In genomic region chrX:70175338-70175737, GRCh38 we compare ENCODE assay signal across 20 cellular contexts. TPM values are rescaled to one million over a fixed set of nuclear protein-coding genes. Genes with fewer than 3 reads are reported as not detected.
DNase-seq lines count a peak whose midpoint lies in the region; ATAC-seq and TF ChIP-seq lines count a peak whose summit lies in the region.
"Had no signal": no experiment of that assay in that cellular context is flagged by ENCODE, and none has a peak within 500 bp of the region (broad histone marks: within the 10 kb centered on the region; RNA-seq: fewer than 3 reads in every experiment).

No MANE protein-coding gene starts in this region.

- peak overlapping the region in 6 of 11 experiments; percentile 7 to 86 (median 54); a peak in 6 of 22 replicates for H3K27ac ChIP-seq in BLaER1 treated with 17β-estradiol and CSF1 and Interleukin-3, amounts not matched to agents 10 nM and 100 nM
- 0 out of 2 replicates have a peak overlapping the region, but pooled peaks have one; percentile 43 for H3K27ac ChIP-seq in SJSA1
- H3K27ac ChIP-seq in osteoblast (ENCODE audit: low read depth, low read length), result peak overlapping the region; percentile 82
- H3K27ac ChIP-seq: Peyer's patch had no signal

- no peak for DNase-seq in SJSA1 (ENCODE audit: low read depth in 1 of 2, low spot score in 2 of 2)
- no peak for DNase-seq in osteoblast (ENCODE audit: insufficient read length, low spot score, missing footprints)
- no peak for DNase-seq in superior temporal gyrus (ENCODE audit: extremely low spot score)
- no peak for DNase-seq in kidney tubule cell (ENCODE audit: low spot score)
- DNase-seq: CD4-positive, alpha-beta memory T cell; DMS79; NCI-H2081; NCI-H2171 treated with DMSO at 0.1 percent for 48 hours; NCI-H446; Peyer's patch; SW 1271; T-helper 2 cell had no signal

- no peaks in the 10 kb centered on the region for H3K36me3 ChIP-seq in BLaER1 treated with 17β-estradiol and CSF1 and Interleukin-3, amounts not matched to agents 10 nM and 100 nM
- H3K36me3 ChIP-seq in SJSA1 (no peaks in the 10 kb centered on the region), osteoblast (ENCODE audit: insufficient read depth, low read length) (no peaks in the 10 kb centered on the region)
- H3K36me3 ChIP-seq: Peyer's patch had no signal

- no peaks in the 10 kb centered on the region for H3K79me2 ChIP-seq in osteoblast (ENCODE audit: insufficient read depth, low read length)

- H3K4me3 ChIP-seq in BLaER1 treated with 17β-estradiol and CSF1 and Interleukin-3, amounts not matched to agents 10 nM and 100 nM, result no peak overlapping the region
- H3K4me3 ChIP-seq in SJSA1 (no peak overlapping the region), osteoblast (ENCODE audit: insufficient read depth, low read length) (no peak overlapping the region)
- H3K4me3 ChIP-seq: GM23338, Peyer's patch had no signal

- H3K9ac ChIP-seq in BLaER1 treated with 17β-estradiol and CSF1 and Interleukin-3, amounts not matched to agents 10 nM and 100 nM, result no peak overlapping the region

- H3K27me3 ChIP-seq in BLaER1 treated with 17β-estradiol and CSF1 and Interleukin-3, amounts not matched to agents 10 nM and 100 nM, result peaks cover 42 to 100% (median 95%) of the 10 kb centered on the region in 11 experiments
- H3K27me3 ChIP-seq in SJSA1 (replicated peaks), result no peaks in the 10 kb centered on the region
- H3K27me3 ChIP-seq in osteoblast (ENCODE audit: insufficient read depth, low read length), result no peaks in the 10 kb centered on the region
- H3K27me3 ChIP-seq: Peyer's patch had no signal

- no peak overlapping the region for H2AFZ ChIP-seq in osteoblast (ENCODE audit: low read length)
- H2AFZ ChIP-seq: GM23338 had no signal

- peak overlapping the region; percentile 5 to 78 (median 64); a peak in 15 of 22 replicates for H3K4me2 ChIP-seq in BLaER1 treated with 17β-estradiol and CSF1 and Interleukin-3, amounts not matched to agents 10 nM and 100 nM
- H3K4me2 ChIP-seq in osteoblast (ENCODE audit: insufficient read depth, low read length), result peak overlapping the region; percentile 52
- H3K4me2 ChIP-seq: GM23338 had no signal

- no peak for TF ChIP-seq CTCF in osteoblast (IDR thresholded peaks at IDR 0.05; ENCODE audit: extremely low read depth, low read depth, low read length)

- ATAC-seq in GM21529 (IDR thresholded peaks at IDR 0.05; ENCODE audit: unreplicated experiment) (peak; percentile 41), GM18505 (IDR thresholded peaks at IDR 0.05; ENCODE audit: unreplicated experiment) (no peak)
- ATAC-seq: GM23338 had no signal

- H4K20me1 ChIP-seq in BLaER1 treated with 17β-estradiol and CSF1 and Interleukin-3, amounts not matched to agents 10 nM and 100 nM, result no peaks in the 10 kb centered on the region; a peak in 1 of 22 replicates
- no peaks in the 10 kb centered on the region for H4K20me1 ChIP-seq in osteoblast (ENCODE audit: insufficient read depth, low read length)

- H3K4me1 ChIP-seq in BLaER1 treated with 17β-estradiol and CSF1 and Interleukin-3, amounts not matched to agents 10 nM and 100 nM, result peaks cover 55 to 89% (median 70%) of the 10 kb centered on the region in 10 experiments
- peaks cover 44% of the 10 kb centered on the region for H3K4me1 ChIP-seq in SJSA1 (replicated peaks)
- H3K4me1 ChIP-seq in osteoblast (ENCODE audit: insufficient read depth, low read length), result peaks cover 30% of the 10 kb centered on the region
- H3K4me1 ChIP-seq: Peyer's patch had no signal

- no peak for TF ChIP-seq POLR2A in GM18505 (IDR thresholded peaks at IDR 0.05; ENCODE audit: borderline replicate concordance, extremely low read depth, insufficient read depth, insufficient read length)

- no peaks in the 10 kb centered on the region; a peak in 2 of 22 replicates for H3K9me3 ChIP-seq in BLaER1 treated with 17β-estradiol and CSF1 and Interleukin-3, amounts not matched to agents 10 nM and 100 nM (replicated peaks in 1 of 11)
- H3K9me3 ChIP-seq in SJSA1 (replicated peaks) (no peaks in the 10 kb centered on the region), osteoblast (ENCODE audit: low read depth, low read length) (no peaks in the 10 kb centered on the region)
- H3K9me3 ChIP-seq: Peyer's patch had no signal

RNA-seq across cellular contexts. Expression of gene DGAT2L6, which starts 1.9 kb away (rescaled TPM):
- not detected in 2 replicates for total RNA-seq in SJSA1 (2014; rRNA removed; shearing (Covaris generic))
- total RNA-seq in osteoblast, result not detected in 2 replicates
- total RNA-seq: B cell; CD4-positive, alpha-beta memory T cell; GM23338; HT-29; M059J; Peyer's patch had no signal

RNA-seq across cellular contexts. Expression of gene IGBP1, which starts 42.1 kb away (rescaled TPM):
- total RNA-seq in SJSA1 (2014; rRNA removed; shearing (Covaris generic)), result 42.1 and 45.4 TPM in 2 replicates
- total RNA-seq in osteoblast, result 85.0 and 88.1 TPM in 2 replicates

RNA-seq across cellular contexts. Expression of gene AWAT1, which starts 59.1 kb away (rescaled TPM):
- not detected in 2 replicates for total RNA-seq in SJSA1 (2014; rRNA removed; shearing (Covaris generic))
- not detected in 2 replicates for total RNA-seq in osteoblast
- total RNA-seq: B cell; CD4-positive, alpha-beta memory T cell; GM23338; HT-29; M059J; Peyer's patch; SK-MEL-5 had no signal
